8 cellular contexts compared by ENCODE assay signal in the genomic region with DNA sequence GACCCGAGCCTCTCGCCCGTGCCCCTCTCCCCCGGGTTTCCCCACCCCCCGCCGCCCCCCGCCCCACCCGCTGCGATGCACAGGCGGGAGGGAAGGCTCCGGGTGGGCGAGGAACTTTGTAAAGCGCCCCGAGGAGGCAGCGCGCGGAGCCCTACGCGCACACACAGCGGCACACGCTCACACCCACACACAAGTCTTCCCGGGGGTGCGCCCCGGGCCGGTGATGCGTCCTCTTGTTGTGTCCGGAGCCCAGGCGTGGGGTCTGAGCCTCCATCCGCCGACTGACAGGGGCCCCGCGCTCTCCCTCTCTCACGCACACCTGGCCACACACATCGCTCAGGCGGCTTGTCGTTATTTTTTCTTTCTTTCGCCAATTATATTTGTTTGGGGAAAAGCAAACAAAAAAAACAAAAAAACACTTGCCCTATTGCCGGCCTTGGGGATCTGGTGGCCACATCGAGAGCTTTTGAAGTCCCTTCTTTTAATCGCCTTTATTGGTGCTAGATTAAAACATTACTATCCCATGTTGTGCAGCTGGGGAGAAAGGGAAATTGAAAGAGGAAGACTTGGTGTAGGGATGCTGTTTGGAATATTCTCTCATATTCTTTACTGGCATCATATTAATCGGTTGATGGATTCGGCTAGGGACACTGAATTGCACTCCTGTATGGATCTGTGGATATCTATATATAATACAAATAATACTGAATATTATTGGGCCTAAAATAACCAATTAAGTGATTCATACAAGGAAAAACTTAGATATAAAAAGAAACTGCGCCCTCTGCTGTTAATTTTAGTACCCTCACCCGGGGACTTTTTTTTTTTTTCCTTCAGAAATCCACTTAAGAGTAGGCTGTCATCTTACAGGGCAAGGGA. TPM values are rescaled to one million over a fixed set of nuclear protein-coding genes. Genes with fewer than 3 reads are reported as not detected.
DNase-seq lines count a peak whose midpoint lies in the region; ATAC-seq, FAIRE-seq and TF ChIP-seq lines count a peak whose summit lies in the region.

No MANE protein-coding gene starts in this region.

- no peaks in the 10 kb centered on the region for H3K9me3 Mint-ChIP-seq in activated naive CD4-positive, alpha-beta T cell treated with anti-CD3 and anti-CD28 coated beads, Interleukin-2, amount 50 U/mL, for 72 hours
- H3K9me3 Mint-ChIP-seq in glutamatergic neuron (ENCODE audit: unreplicated experiment): peaks cover 4% of the 10 kb centered on the region

- no peaks in the 10 kb centered on the region for H3K4me1 Mint-ChIP-seq in glutamatergic neuron (ENCODE audit: low read depth, unreplicated experiment)

- peaks cover 2% of the 10 kb centered on the region for H3K27me3 Mint-ChIP-seq in glutamatergic neuron (ENCODE audit: unreplicated experiment)

- peak overlapping the region; percentile 92 for H3K4me3 Mint-ChIP-seq in glutamatergic neuron (ENCODE audit: unreplicated experiment)

- peak; percentile 63 for DNase-seq in activated effector memory CD4-positive, alpha-beta T cell treated with anti-CD3 and anti-CD28 coated beads, Interleukin-2, amount 50 U/mL, for 16 hours
- DNase-seq in activated effector memory CD4-positive, alpha-beta T cell treated with Interleukin-2 at 50 U/mL for 16 hours: no peak
- DNase-seq in NCI-H460 (ENCODE audit: extremely low read depth, low read depth) (peak; percentile 38), glutamatergic neuron (no peak), omental fat pad (ENCODE audit: low spot score) (no peak), GM19239 (ENCODE audit: insufficient read length, low spot score) (no peak)
- DNase-seq in activated naive CD4-positive, alpha-beta T cell treated with anti-CD3 and anti-CD28 coated beads, Interleukin-2, amount 50 U/mL, for 72 hours (ENCODE audit: low spot score in 2 of 2): peak; percentile 12 to 53

- H3K27ac Mint-ChIP-seq in activated naive CD4-positive, alpha-beta T cell treated with anti-CD3 and anti-CD28 coated beads, Interleukin-2, amount 50 U/mL, for 72 hours: no peak overlapping the region
- no peak overlapping the region for H3K27ac Mint-ChIP-seq in glutamatergic neuron (ENCODE audit: unreplicated experiment)

- no peaks in the 10 kb centered on the region for H3K36me3 Mint-ChIP-seq in activated naive CD4-positive, alpha-beta T cell treated with anti-CD3 and anti-CD28 coated beads, Interleukin-2, amount 50 U/mL, for 72 hours
- H3K36me3 Mint-ChIP-seq in glutamatergic neuron (ENCODE audit: unreplicated experiment): no peaks in the 10 kb centered on the region

- peak; percentile 58 for ATAC-seq in HG03025 (IDR thresholded peaks at IDR 0.05; ENCODE audit: low FRiP score, unreplicated experiment)
- ATAC-seq in activated naive CD4-positive, alpha-beta T cell treated with anti-CD3 and anti-CD28 coated beads, Interleukin-2, amount 50 U/mL, for 72 hours: peak; percentile 67 to 72
- ATAC-seq in omental fat pad (ENCODE audit: low FRiP score): peak; percentile 34

- TF ChIP-seq CTCF in glutamatergic neuron (IDR thresholded peaks at IDR 0.05; ENCODE audit: partially characterized antibody, unreplicated experiment) (peak; percentile 88), omental fat pad (IDR thresholded peaks at IDR 0.05) (peak in 1 of 3 donors; percentile 23)

- FAIRE-seq in GM19239 (lab: Jason Lieb, UNC): no peak

RNA-seq across cellular contexts. Expression of a gene that starts 0.9 kb away (rescaled TPM):
- total RNA-seq in NCI-H460 (2014; rRNA removed; shearing (Covaris generic)): 0.27 TPM in 1 of 2 replicates, not detected in the other
- 0.44 TPM in 1 of 2 replicates, not detected in the other for polyA plus RNA-seq in NCI-H460 (2014; cell fraction: nucleus; rRNA removed)
- under 1 TPM in 1 of 2 donors, not detected in 1; 0.25 TPM for total RNA-seq in activated naive CD4-positive, alpha-beta T cell treated with anti-CD3 and anti-CD28 coated beads, Interleukin-2, amount 50 U/mL, for 72 hours
- total RNA-seq in glutamatergic neuron (ENCODE audit: unreplicated experiment) (3.2 TPM), omental fat pad (10 to 100 TPM in 1 of 4 donors, 1 to 10 TPM in 3; 1.3 to 28.5 (median 6.6) TPM)

Comparison
In these comparisons a context has a peak if more than half of its experiments do, and no peak if none do; other contexts are left out.
1. DNase-seq: peak in activated effector memory CD4-positive, alpha-beta T cell treated with anti-CD3 and anti-CD28 coated beads, Interleukin-2, amount 50 U/mL, for 16 hours (single experiment), NCI-H460 (single experiment) and activated naive CD4-positive, alpha-beta T cell treated with anti-CD3 and anti-CD28 coated beads, Interleukin-2, amount 50 U/mL, for 72 hours (2 of 2); none in activated effector memory CD4-positive, alpha-beta T cell treated with Interleukin-2 at 50 U/mL for 16 hours (single experiment), glutamatergic neuron (single experiment), omental fat pad (single experiment) and GM19239 (single experiment).
2. Peak in every context shown above with its lines, with median percentiles within 50 percentile points of each other: ATAC-seq.